8 cellular contexts compared by ENCODE assay signal in genomic region chr22:24224468-24224867, GRCh38. TPM values are rescaled to one million over a fixed set of nuclear protein-coding genes. Genes with fewer than 3 reads are reported as not detected.
"Had no signal": no experiment of that assay in that cellular context is flagged by ENCODE, and none has a peak within 500 bp of the region (broad histone marks: within the 10 kb centered on the region; RNA-seq: fewer than 3 reads in every experiment).

No MANE protein-coding gene starts in this region.

- H3K27ac Mint-ChIP-seq: GM23338, H9 had no signal

- ATAC-seq: GM23338 had no signal

- DNase-seq: H9, HCEC 1CT, IMR-90, KBM-7 had no signal

- H3K4me2 ChIP-seq: GM23338 had no signal

- H3K4me1 Mint-ChIP-seq: GM23338, H9 had no signal

- H3K4me3 ChIP-seq: GM23338 had no signal

- H3K4me3 Mint-ChIP-seq: GM23338, H9 had no signal

- FAIRE-seq: H1, H54, HTR-8/SVneo had no signal

- H2AFZ ChIP-seq: GM23338 had no signal

RNA-seq across cellular contexts. Expression of gene GGT5, which starts 20.4 kb away (rescaled TPM):
- total RNA-seq: GM23338, H1 had no signal
- polyA plus RNA-seq: GM23338 had no signal
